23 cellular contexts compared by ENCODE assay signal in genomic region chr1:68216088-68216487, GRCh38. TPM values are rescaled to one million over a fixed set of nuclear protein-coding genes. Genes with fewer than 3 reads are reported as not detected.
DNase-seq lines count a peak whose midpoint lies in the region; ATAC-seq and TF ChIP-seq lines count a peak whose summit lies in the region.
"Had no signal": no experiment of that assay in that cellular context is flagged by ENCODE, and none has a peak within 500 bp of the region (broad histone marks: within the 10 kb centered on the region; RNA-seq: fewer than 3 reads in every experiment).

No MANE protein-coding gene starts in this region.

- no peak overlapping the region for H3K4me3 Mint-ChIP-seq in osteocyte (ENCODE audit: unreplicated experiment)
- H3K4me3 Mint-ChIP-seq: CD8-positive, alpha-beta T cell had no signal

- peak overlapping the region; percentile 36 for H3K27ac Mint-ChIP-seq in osteocyte (ENCODE audit: unreplicated experiment)
- H3K27ac Mint-ChIP-seq: CD8-positive, alpha-beta T cell had no signal

- H3K79me2 ChIP-seq in Karpas-422 (ENCODE audit: low read length): no peaks in the 10 kb centered on the region

- DNase-seq in left ventricle myocardium inferior (no peak), Right ventricle myocardium superior (no peak), esophagus muscularis mucosa (ENCODE audit: extremely low spot score) (no peak), osteocyte (ENCODE audit: extremely low spot score, unreplicated experiment) (no peak), ovary (no peak), Karpas-422 (no peak)
- DNase-seq: AML-193; C1 segment of cervical spinal cord; CD8-positive, alpha-beta T cell; DMS153; NCI-H1092 treated with DMSO at 0.1 percent for 48 hours; NCI-H146; NCI-H2029; NCI-H2171; NCI-H345; NCI-H524; NCI-H774; NK-92 treated with Interleukin-12 subunit alpha and Interleukin-12 subunit beta, amount 100 ng/mL, for 24 hours; SIG-M5 had no signal

- H3K9me3 ChIP-seq in left ventricle myocardium inferior (replicated peaks) (no peaks in the 10 kb centered on the region), esophagus muscularis mucosa (no peaks in the 10 kb centered on the region), ovary (no peaks in the 10 kb centered on the region), Karpas-422 (ENCODE audit: low read length) (no peaks in the 10 kb centered on the region)

- H3K27me3 ChIP-seq in left ventricle myocardium inferior (ENCODE audit: low read depth): no peaks in the 10 kb centered on the region
- H3K27me3 ChIP-seq in esophagus muscularis mucosa: no peaks in the 10 kb centered on the region
- no peaks in the 10 kb centered on the region for H3K27me3 ChIP-seq in ovary
- H3K27me3 ChIP-seq in Karpas-422 (ENCODE audit: low read length): no peaks in the 10 kb centered on the region

- H3K36me3 ChIP-seq in left ventricle myocardium inferior: no peaks in the 10 kb centered on the region
- H3K36me3 ChIP-seq in esophagus muscularis mucosa: no peaks in the 10 kb centered on the region
- H3K36me3 ChIP-seq in urinary bladder (ENCODE audit: insufficient read depth): no peaks in the 10 kb centered on the region
- no peaks in the 10 kb centered on the region for H3K36me3 ChIP-seq in ovary
- no peaks in the 10 kb centered on the region for H3K36me3 ChIP-seq in Karpas-422 (ENCODE audit: insufficient read depth, low read length)

- TF ChIP-seq EP300 in esophagus muscularis mucosa (IDR thresholded peaks at IDR 0.05) (no peak), ovary (IDR thresholded peaks at IDR 0.05) (no peak)

- H3K27ac ChIP-seq in left ventricle myocardium inferior (replicated peaks) (peak overlapping the region; percentile 49), esophagus muscularis mucosa (replicated peaks in 1 of 4) (peak overlapping the region; percentile 52 to 97 (median 80)), urinary bladder (ENCODE audit: low read depth) (peak overlapping the region; percentile 38), ovary (peak overlapping the region in 1 of 2 donors; percentile 14), Karpas-422 (ENCODE audit: low read length) (no peak overlapping the region)
- H3K27ac ChIP-seq: RWPE1 had no signal

- intact Hi-C loops in left ventricle myocardium inferior (cut with micrococcal nuclease): no loop called here
- intact Hi-C loops in Right ventricle myocardium superior (cut with DNase I): no loop called here
- intact Hi-C loops in esophagus muscularis mucosa (cut with DNase I): no loop called here
- intact Hi-C loops in ovary (cut with DNase I): no loop called here

- H3K4me1 ChIP-seq in left ventricle myocardium inferior (peaks cover 75% of the 10 kb centered on the region), esophagus muscularis mucosa (peaks cover 46 to 99% (median 94%) of the 10 kb centered on the region in 4 donors), urinary bladder (ENCODE audit: insufficient read depth) (peaks cover 4% of the 10 kb centered on the region), ovary (ENCODE audit: insufficient read depth) (peaks cover 12% of the 10 kb centered on the region), Karpas-422 (ENCODE audit: low read length) (no peaks in the 10 kb centered on the region)

- no peak overlapping the region for H3K4me2 ChIP-seq in Karpas-422 (ENCODE audit: low read depth, low read length, poor library complexity, severe bottlenecking)

- TF ChIP-seq CTCF in left ventricle myocardium inferior (IDR thresholded peaks at IDR 0.05; ENCODE audit: borderline replicate concordance): no peak
- TF ChIP-seq CTCF in esophagus muscularis mucosa (IDR thresholded peaks at IDR 0.05): no peak
- TF ChIP-seq CTCF in osteocyte (IDR thresholded peaks at IDR 0.05): no peak
- TF ChIP-seq CTCF in ovary (IDR thresholded peaks at IDR 0.05): no peak

- H3K9me2 ChIP-seq in Karpas-422 (replicated peaks; ENCODE audit: insufficient read depth, low read length): no peaks in the 10 kb centered on the region

- no peak overlapping the region for H2AFZ ChIP-seq in Karpas-422 (ENCODE audit: low read length)

- no peak for TF ChIP-seq POLR2A in esophagus muscularis mucosa (IDR thresholded peaks at IDR 0.05; ENCODE audit: low read depth)
- no peak for TF ChIP-seq POLR2A in ovary (IDR thresholded peaks at IDR 0.05)

- peaks cover 8% of the 10 kb centered on the region for H3K36me3 Mint-ChIP-seq in osteocyte (ENCODE audit: unreplicated experiment)
- H3K36me3 Mint-ChIP-seq: CD8-positive, alpha-beta T cell had no signal

- 71% methylated on average over 2 of the region's 2 CpGs for WGBS in esophagus muscularis mucosa
- WGBS in urinary bladder: 52% methylated on average over 2 of the region's 2 CpGs
- 48 to 51% (median 49%) methylated on average over 2 of the region's 2 CpGs for WGBS in ovary, 3 donors

- ATAC-seq in Right ventricle myocardium superior (ENCODE audit: poor library complexity) (no peak), GM19351 (IDR thresholded peaks at IDR 0.05; ENCODE audit: unreplicated experiment) (no peak)
- ATAC-seq: CD8-positive, alpha-beta T cell; K562 had no signal

- H3K9me3 Mint-ChIP-seq in osteocyte (ENCODE audit: unreplicated experiment): no peaks in the 10 kb centered on the region
- H3K9me3 Mint-ChIP-seq: CD8-positive, alpha-beta T cell had no signal

- no peak overlapping the region for H3K9ac ChIP-seq in Karpas-422 (ENCODE audit: low read length)

- H3K4me3 ChIP-seq in left ventricle myocardium inferior: no peak overlapping the region
- H3K4me3 ChIP-seq in esophagus muscularis mucosa: no peak overlapping the region
- H3K4me3 ChIP-seq in urinary bladder (ENCODE audit: low read depth, low read length): no peak overlapping the region
- H3K4me3 ChIP-seq in ovary: no peak overlapping the region
- no peak overlapping the region for H3K4me3 ChIP-seq in Karpas-422 (ENCODE audit: low read length)
- H3K4me3 ChIP-seq: K562 had no signal

- H3K4me1 Mint-ChIP-seq in osteocyte (ENCODE audit: unreplicated experiment): peaks cover 38% of the 10 kb centered on the region

- no peaks in the 10 kb centered on the region for H3K27me3 Mint-ChIP-seq in osteocyte (ENCODE audit: unreplicated experiment)

- H4K20me1 ChIP-seq in Karpas-422 (ENCODE audit: insufficient read depth, low read depth, low read length): no peaks in the 10 kb centered on the region

RNA-seq across cellular contexts. Expression of gene WLS, which starts 16.2 kb away (rescaled TPM):
- total RNA-seq in left ventricle myocardium inferior (113 TPM), Right ventricle myocardium superior (93.2 TPM), esophagus muscularis mucosa (100 to 1,000 TPM in 3 of 4 donors, 10 to 100 TPM in 1; 94.8 to 228 (median 163) TPM), osteocyte (334 and 341 TPM in 2 replicates), urinary bladder (98.7 TPM), ovary (100 to 1,000 TPM in 5 of 7 donors, 10 to 100 TPM in 2; 42.2 to 168 (median 120) TPM)
- polyA plus RNA-seq in urinary bladder (107 TPM), ovary (100 to 1,000 TPM in 1 of 2 donors, 10 to 100 TPM in 1; 75.9 to 303 TPM)
- not detected in 2 replicates for total RNA-seq in Karpas-422 (2014; rRNA removed; shearing (Covaris generic); ENCODE audit: low replicate concordance)
- total RNA-seq: CD8-positive, alpha-beta T cell had no signal
- polyA plus RNA-seq: K562 had no signal

Comparison
In these comparisons a context has a peak if more than half of its experiments do, and no peak if none do; other contexts are left out.
1. RNA of gene WLS, which starts 16.2 kb away (total RNA-seq): 334 to 341 TPM in osteocyte, 94.8 to 228 TPM in esophagus muscularis mucosa, 42.2 to 168 TPM in ovary, 113 TPM in left ventricle myocardium inferior (single experiment), 98.7 TPM in urinary bladder (single experiment) and 93.2 TPM in Right ventricle myocardium superior (single experiment); not detected in Karpas-422; every median in the first group is over 10 times any median in the second.